13 cellular contexts compared by ENCODE assay signal in the genomic region with DNA sequence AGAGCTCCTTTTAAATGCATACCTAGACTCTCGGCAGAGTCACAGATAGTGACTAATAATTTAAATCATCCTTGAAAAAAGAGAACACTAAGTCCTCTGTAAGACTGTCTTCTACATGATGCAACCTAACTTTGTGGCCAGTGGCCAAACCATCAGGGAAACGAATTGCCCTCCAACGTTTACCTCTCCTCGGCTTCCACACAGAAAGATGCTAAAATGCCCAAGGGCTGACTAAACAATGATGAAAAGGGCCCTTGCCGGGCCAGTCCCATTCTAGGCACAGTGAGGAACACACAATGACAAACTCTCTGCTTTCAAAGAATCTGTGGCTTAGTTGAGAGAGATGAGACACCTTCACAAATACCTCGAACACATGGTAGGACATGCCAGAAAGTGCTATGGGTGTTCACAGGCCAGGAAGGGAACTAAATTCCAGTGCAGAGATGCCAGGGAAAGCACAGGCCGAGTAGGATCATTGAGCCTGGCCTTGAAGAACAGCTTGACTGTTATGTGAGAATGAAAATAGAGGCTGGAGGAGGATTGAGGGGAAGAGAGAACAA. TPM values are rescaled to one million over a fixed set of nuclear protein-coding genes. Genes with fewer than 3 reads are reported as not detected.
DNase-seq lines count a peak whose midpoint lies in the region; ATAC-seq and TF ChIP-seq lines count a peak whose summit lies in the region.
"Had no signal": no experiment of that assay in that cellular context is flagged by ENCODE, and none has a peak within 500 bp of the region (broad histone marks: within the 10 kb centered on the region; RNA-seq: fewer than 3 reads in every experiment).

No MANE protein-coding gene starts in this region.

- no peak overlapping the region for H3K4me3 ChIP-seq in adrenal gland
- H3K4me3 ChIP-seq in upper lobe of left lung = no peak overlapping the region
- H3K4me3 ChIP-seq in lower leg skin (ENCODE audit: low read depth, poor library complexity, severe bottlenecking) = no peak overlapping the region
- H3K4me3 ChIP-seq: dorsolateral prefrontal cortex had no signal

- H3K27ac Mint-ChIP-seq in activated CD8-positive, alpha-beta T cell treated with anti-CD3 and anti-CD28 coated beads for 36 hours = peak overlapping the region; percentile 17
- H3K27ac Mint-ChIP-seq in activated CD8-positive, alpha-beta T cell treated with anti-CD3 and anti-CD28 coated beads, Interleukin-2, amount 10 ng/mL, durations not matched to agents 7 days and 5 days = no peak overlapping the region
- H3K27ac Mint-ChIP-seq: activated B cell treated with CpG ODN at 0.5 μM for 24 hours had no signal

- H3K27me3 ChIP-seq in adrenal gland (no peaks in the 10 kb centered on the region), foreskin keratinocyte (no peaks in the 10 kb centered on the region), upper lobe of left lung (no peaks in the 10 kb centered on the region)
- H3K27me3 ChIP-seq: dorsolateral prefrontal cortex had no signal

- H3K36me3 ChIP-seq in adrenal gland (replicated peaks in 1 of 2) (peaks cover 0 to 63% of the 10 kb centered on the region in 2 donors), upper lobe of left lung (peaks cover 18 to 89% (median 43%) of the 10 kb centered on the region in 4 donors)

- intact Hi-C loops in activated CD8-positive, alpha-beta T cell treated with anti-CD3 and anti-CD28 coated beads for 36 hours (cut with micrococcal nuclease) = no loop called here
- intact Hi-C loops in adrenal gland (cut with DNase I) = no loop called here
- intact Hi-C loops in lower leg skin (cut with DNase I; ENCODE audit: low total_unique reads) = no loop called here

- peak overlapping the region in 1 of 5 donors; percentile 36 for H3K27ac ChIP-seq in adrenal gland
- H3K27ac ChIP-seq in foreskin keratinocyte = peak overlapping the region; percentile 17
- H3K27ac ChIP-seq in upper lobe of left lung = peak overlapping the region in 3 of 4 donors; percentile 45 to 78 (median 46)
- H3K27ac ChIP-seq: dorsolateral prefrontal cortex had no signal

- TF ChIP-seq POLR2A in adrenal gland (IDR thresholded peaks at IDR 0.05) = no peak
- TF ChIP-seq POLR2A in upper lobe of left lung (IDR thresholded peaks at IDR 0.05) = no peak
- TF ChIP-seq POLR2A in lower leg skin (IDR thresholded peaks at IDR 0.05) = no peak

- WGBS in adrenal gland, 4 donors = 44 to 50% (median 49%) methylated on average over 7 of the region's 7 CpGs
- WGBS in upper lobe of left lung, 2 donors = 64 to 65% methylated on average over 7 of the region's 7 CpGs
- 56 to 79% methylated on average over 7 of the region's 7 CpGs for WGBS in lower leg skin, 2 donors

- TF ChIP-seq EP300 in upper lobe of left lung (IDR thresholded peaks at IDR 0.05) = no peak

- no peaks in the 10 kb centered on the region for H3K9me3 ChIP-seq in adrenal gland (replicated peaks in 1 of 3)
- H3K9me3 ChIP-seq in upper lobe of left lung = no peaks in the 10 kb centered on the region

- TF ChIP-seq CTCF in activated CD8-positive, alpha-beta T cell treated with anti-CD3 and anti-CD28 coated beads for 36 hours (IDR thresholded peaks at IDR 0.05) = no peak
- no peak for TF ChIP-seq CTCF in adrenal gland (IDR thresholded peaks at IDR 0.05)
- TF ChIP-seq CTCF in foreskin keratinocyte (conservative IDR thresholded peaks at IDR 0.05) = no peak
- no peak for TF ChIP-seq CTCF in upper lobe of left lung (IDR thresholded peaks at IDR 0.05)
- no peak for TF ChIP-seq CTCF in lower leg skin (IDR thresholded peaks at IDR 0.05)

- no peaks in the 10 kb centered on the region for H3K9me3 Mint-ChIP-seq in activated CD8-positive, alpha-beta T cell treated with anti-CD3 and anti-CD28 coated beads for 36 hours
- H3K9me3 Mint-ChIP-seq in activated CD8-positive, alpha-beta T cell treated with anti-CD3 and anti-CD28 coated beads, Interleukin-2, amount 10 ng/mL, durations not matched to agents 7 days and 5 days (ENCODE audit: insufficient read depth) = no peaks in the 10 kb centered on the region
- H3K9me3 Mint-ChIP-seq: activated B cell treated with CpG ODN at 0.5 μM for 24 hours had no signal

- peaks cover 5% of the 10 kb centered on the region for H3K4me1 Mint-ChIP-seq in activated CD8-positive, alpha-beta T cell treated with anti-CD3 and anti-CD28 coated beads for 36 hours (ENCODE audit: low read depth)
- peaks cover 13% of the 10 kb centered on the region for H3K4me1 Mint-ChIP-seq in activated CD8-positive, alpha-beta T cell treated with anti-CD3 and anti-CD28 coated beads, Interleukin-2, amount 10 ng/mL, durations not matched to agents 7 days and 5 days (ENCODE audit: low read depth)
- H3K4me1 Mint-ChIP-seq: activated B cell treated with CpG ODN at 0.5 μM for 24 hours had no signal

- no peak for DNase-seq in activated CD8-positive, alpha-beta T cell treated with anti-CD3 and anti-CD28 coated beads for 36 hours
- DNase-seq in activated CD8-positive, alpha-beta T cell treated with anti-CD3 and anti-CD28 coated beads, Interleukin-2, amount 10 ng/mL, durations not matched to agents 7 days and 5 days = no peak
- DNase-seq in adrenal gland (peak in 6 of 7 donors; percentile 47 to 82 (median 73)), foreskin keratinocyte (peak; percentile 95 to 96), upper lobe of left lung (peak in 1 of 2 donors; percentile 35), lower leg skin (ENCODE audit: low spot score in 2 of 2) (no peak), NCI-H2081 treated with DMSO at 0.1 percent for 48 hours (lab: John Stamatoyannopoulos, UW) (no peak)
- DNase-seq: activated B cell treated with CpG ODN at 0.5 μM for 24 hours; activated effector memory CD4-positive, alpha-beta T cell treated with anti-CD3 and anti-CD28 coated beads, Interleukin-2, amount 50 U/mL, for 16 hours; dorsolateral prefrontal cortex; NCI-H187 treated with DMSO at 0.1 percent for 48 hours; stimulated activated CD4-positive, alpha-beta T cell treated with anti-CD3 and anti-CD28 coated beads, Interleukin-4, amount 100 ng/mL, for 1 hour had no signal

- H3K4me3 Mint-ChIP-seq in activated CD8-positive, alpha-beta T cell treated with anti-CD3 and anti-CD28 coated beads for 36 hours = no peak overlapping the region
- no peak overlapping the region for H3K4me3 Mint-ChIP-seq in activated CD8-positive, alpha-beta T cell treated with anti-CD3 and anti-CD28 coated beads, Interleukin-2, amount 10 ng/mL, durations not matched to agents 7 days and 5 days
- H3K4me3 Mint-ChIP-seq: activated B cell treated with CpG ODN at 0.5 μM for 24 hours had no signal

- no peak for ATAC-seq in activated CD8-positive, alpha-beta T cell treated with anti-CD3 and anti-CD28 coated beads for 36 hours
- ATAC-seq in activated CD8-positive, alpha-beta T cell treated with anti-CD3 and anti-CD28 coated beads, Interleukin-2, amount 10 ng/mL, durations not matched to agents 7 days and 5 days = no peak
- ATAC-seq in foreskin keratinocyte (peak; percentile 92), upper lobe of left lung (ENCODE audit: low FRiP score in 2 of 2) (peak in 1 of 2 donors; percentile 49), GM21515 (IDR thresholded peaks at IDR 0.05; ENCODE audit: unreplicated experiment) (no peak)

- peaks cover 0 to 22% of the 10 kb centered on the region in 2 donors for H3K4me1 ChIP-seq in adrenal gland (replicated peaks in 1 of 2)
- peaks cover 21% of the 10 kb centered on the region for H3K4me1 ChIP-seq in foreskin keratinocyte
- H3K4me1 ChIP-seq in upper lobe of left lung = peaks cover 0 to 10% (median 3%) of the 10 kb centered on the region in 4 donors

- no peaks in the 10 kb centered on the region for H3K27me3 Mint-ChIP-seq in activated CD8-positive, alpha-beta T cell treated with anti-CD3 and anti-CD28 coated beads for 36 hours
- H3K27me3 Mint-ChIP-seq in activated CD8-positive, alpha-beta T cell treated with anti-CD3 and anti-CD28 coated beads, Interleukin-2, amount 10 ng/mL, durations not matched to agents 7 days and 5 days (ENCODE audit: low read depth) = no peaks in the 10 kb centered on the region
- H3K27me3 Mint-ChIP-seq: activated B cell treated with CpG ODN at 0.5 μM for 24 hours had no signal

- H3K36me3 Mint-ChIP-seq in activated CD8-positive, alpha-beta T cell treated with anti-CD3 and anti-CD28 coated beads for 36 hours (ENCODE audit: low read depth) = peaks cover 58% of the 10 kb centered on the region
- peaks cover 55% of the 10 kb centered on the region for H3K36me3 Mint-ChIP-seq in activated CD8-positive, alpha-beta T cell treated with anti-CD3 and anti-CD28 coated beads, Interleukin-2, amount 10 ng/mL, durations not matched to agents 7 days and 5 days (ENCODE audit: low read depth)

- POLR2A ChIA-PET in activated CD8-positive, alpha-beta T cell treated with anti-CD3 and anti-CD28 coated beads for 36 hours (lab: Charles Lee) = no interaction called here
- POLR2A ChIA-PET in activated CD8-positive, alpha-beta T cell treated with anti-CD3 and anti-CD28 coated beads, Interleukin-2, amount 10 ng/mL, durations not matched to agents 7 days and 5 days (lab: Charles Lee) = no interaction called here

- CTCF ChIA-PET in activated CD8-positive, alpha-beta T cell treated with anti-CD3 and anti-CD28 coated beads for 36 hours (lab: Charles Lee) = no interaction called here
- CTCF ChIA-PET in activated CD8-positive, alpha-beta T cell treated with anti-CD3 and anti-CD28 coated beads, Interleukin-2, amount 10 ng/mL, durations not matched to agents 7 days and 5 days (lab: Charles Lee) = no interaction called here

RNA-seq across cellular contexts. Expression of a gene that starts 35.3 kb away (rescaled TPM):
- total RNA-seq in activated CD8-positive, alpha-beta T cell treated with anti-CD3 and anti-CD28 coated beads for 36 hours = under 1 TPM; 0.87 to 0.92 TPM
- under 1 TPM; 0.68 to 0.71 TPM for total RNA-seq in activated CD8-positive, alpha-beta T cell treated with anti-CD3 and anti-CD28 coated beads, Interleukin-2, amount 10 ng/mL, durations not matched to agents 7 days and 5 days
- total RNA-seq in adrenal gland = 1 to 10 TPM; 1.4 to 9.8 (median 7.3) TPM
- 1 to 10 TPM; 1.1 to 9.3 (median 2.8) TPM for polyA plus RNA-seq in adrenal gland
- total RNA-seq in foreskin keratinocyte = 6.4 and 7.4 TPM in 2 replicates
- 2.4 and 3.3 TPM in 2 replicates for polyA plus RNA-seq in foreskin keratinocyte
- 10 to 100 TPM; 10.3 to 16.3 (median 12.5) TPM for total RNA-seq in upper lobe of left lung
- total RNA-seq in lower leg skin = 10 to 100 TPM; 11.9 to 19.5 (median 16.3) TPM

RNA-seq across cellular contexts. Expression of a gene that starts 48.8 kb away (rescaled TPM):
- 10 to 100 TPM; 16.5 to 17.3 TPM for total RNA-seq in activated CD8-positive, alpha-beta T cell treated with anti-CD3 and anti-CD28 coated beads for 36 hours
- total RNA-seq in activated CD8-positive, alpha-beta T cell treated with anti-CD3 and anti-CD28 coated beads, Interleukin-2, amount 10 ng/mL, durations not matched to agents 7 days and 5 days = 10 to 100 TPM; 14.0 to 19.5 TPM
- 10 to 100 TPM in 7 of 8 donors, 1 to 10 TPM in 1; 5.1 to 17.0 (median 13.1) TPM for total RNA-seq in adrenal gland
- polyA plus RNA-seq in adrenal gland = 10 to 100 TPM in 2 of 3 donors, 1 to 10 TPM in 1; 8.4 to 13.3 (median 12.8) TPM
- 16.6 and 18.6 TPM in 2 replicates for total RNA-seq in foreskin keratinocyte
- polyA plus RNA-seq in foreskin keratinocyte = 4.1 and 4.5 TPM in 2 replicates
- 10 to 100 TPM; 12.4 to 58.7 (median 19.7) TPM for total RNA-seq in upper lobe of left lung
- 10 to 100 TPM in 3 of 4 donors, 1 to 10 TPM in 1; 8.1 to 19.6 (median 13.8) TPM for total RNA-seq in lower leg skin

RNA-seq across cellular contexts. Expression of a gene that starts 49.2 kb away (rescaled TPM):
- 100 to 1,000 TPM in 1 of 2 experiments, 10 to 100 TPM in 1; 100.0 to 103 TPM for total RNA-seq in activated CD8-positive, alpha-beta T cell treated with anti-CD3 and anti-CD28 coated beads for 36 hours
- 10 to 100 TPM; 81.8 to 94.7 TPM for total RNA-seq in activated CD8-positive, alpha-beta T cell treated with anti-CD3 and anti-CD28 coated beads, Interleukin-2, amount 10 ng/mL, durations not matched to agents 7 days and 5 days
- total RNA-seq in adrenal gland (100 to 1,000 TPM in 5 of 8 donors, 10 to 100 TPM in 3; 64.6 to 224 (median 126) TPM), foreskin keratinocyte (344 TPM in 2 replicates), upper lobe of left lung (100 to 1,000 TPM in 1 of 6 donors, 10 to 100 TPM in 5; 36.7 to 176 (median 67.0) TPM), lower leg skin (100 to 1,000 TPM in 2 of 4 donors, 10 to 100 TPM in 2; 56.9 to 149 (median 98.0) TPM)
- polyA plus RNA-seq in adrenal gland (100 to 1,000 TPM; 114 to 223 (median 122) TPM), foreskin keratinocyte (611 and 639 TPM in 2 replicates)

RNA-seq across cellular contexts. Expression of a gene that starts 59.7 kb away (rescaled TPM):
- 10 to 100 TPM; 21.0 to 24.4 TPM for total RNA-seq in activated CD8-positive, alpha-beta T cell treated with anti-CD3 and anti-CD28 coated beads for 36 hours
- 10 to 100 TPM; 16.9 to 20.2 TPM for total RNA-seq in activated CD8-positive, alpha-beta T cell treated with anti-CD3 and anti-CD28 coated beads, Interleukin-2, amount 10 ng/mL, durations not matched to agents 7 days and 5 days
- 10 to 100 TPM in 6 of 8 donors, 1 to 10 TPM in 2; 8.0 to 30.7 (median 19.6) TPM for total RNA-seq in adrenal gland
- 10 to 100 TPM; 17.5 to 57.3 (median 19.0) TPM for polyA plus RNA-seq in adrenal gland
- total RNA-seq in foreskin keratinocyte = 30.5 and 34.6 TPM in 2 replicates
- 49.2 TPM in 2 replicates for polyA plus RNA-seq in foreskin keratinocyte
- 10 to 100 TPM in 3 of 6 donors, 1 to 10 TPM in 3; 1.8 to 22.9 (median 13.2) TPM for total RNA-seq in upper lobe of left lung
- total RNA-seq in lower leg skin = 10 to 100 TPM in 2 of 4 donors, 1 to 10 TPM in 2; 2.4 to 16.5 (median 9.8) TPM

RNA-seq across cellular contexts. Expression of a gene that starts 59.9 kb away (rescaled TPM):
- 1 to 10 TPM; 1.1 to 1.6 TPM for total RNA-seq in activated CD8-positive, alpha-beta T cell treated with anti-CD3 and anti-CD28 coated beads for 36 hours
- total RNA-seq in activated CD8-positive, alpha-beta T cell treated with anti-CD3 and anti-CD28 coated beads, Interleukin-2, amount 10 ng/mL, durations not matched to agents 7 days and 5 days = 1 to 10 TPM in 1 of 2 experiments, under 1 TPM in 1; 0.92 to 1.5 TPM
- total RNA-seq in adrenal gland = 1 to 10 TPM in 6 of 8 donors, under 1 TPM in 2; 0.87 to 2.8 (median 2.1) TPM
- polyA plus RNA-seq in adrenal gland = 1 to 10 TPM; 1.7 to 3.6 (median 2.9) TPM
- total RNA-seq in foreskin keratinocyte = 0.88 and 1.2 TPM in 2 replicates
- 1.1 and 1.4 TPM in 2 replicates for polyA plus RNA-seq in foreskin keratinocyte
- total RNA-seq in upper lobe of left lung = 1 to 10 TPM in 3 of 6 donors, under 1 TPM in 3; 0.78 to 7.3 (median 1.3) TPM
- 1 to 10 TPM in 2 of 4 donors, under 1 TPM in 2; 0.81 to 3.3 (median 1.6) TPM for total RNA-seq in lower leg skin

Comparison
In these comparisons a context has a peak if more than half of its experiments do, and no peak if none do; other contexts are left out.
1. DNase-seq: peak in adrenal gland (6 of 7) and foreskin keratinocyte (2 of 2); none in activated CD8-positive, alpha-beta T cell treated with anti-CD3 and anti-CD28 coated beads for 36 hours (single experiment), activated CD8-positive, alpha-beta T cell treated with anti-CD3 and anti-CD28 coated beads, Interleukin-2, amount 10 ng/mL, durations not matched to agents 7 days and 5 days (single experiment), lower leg skin (0 of 2) and NCI-H2081 treated with DMSO at 0.1 percent for 48 hours (single experiment).